Comparison of ENCODE assay signal across 1 cellular context in the genomic region with DNA sequence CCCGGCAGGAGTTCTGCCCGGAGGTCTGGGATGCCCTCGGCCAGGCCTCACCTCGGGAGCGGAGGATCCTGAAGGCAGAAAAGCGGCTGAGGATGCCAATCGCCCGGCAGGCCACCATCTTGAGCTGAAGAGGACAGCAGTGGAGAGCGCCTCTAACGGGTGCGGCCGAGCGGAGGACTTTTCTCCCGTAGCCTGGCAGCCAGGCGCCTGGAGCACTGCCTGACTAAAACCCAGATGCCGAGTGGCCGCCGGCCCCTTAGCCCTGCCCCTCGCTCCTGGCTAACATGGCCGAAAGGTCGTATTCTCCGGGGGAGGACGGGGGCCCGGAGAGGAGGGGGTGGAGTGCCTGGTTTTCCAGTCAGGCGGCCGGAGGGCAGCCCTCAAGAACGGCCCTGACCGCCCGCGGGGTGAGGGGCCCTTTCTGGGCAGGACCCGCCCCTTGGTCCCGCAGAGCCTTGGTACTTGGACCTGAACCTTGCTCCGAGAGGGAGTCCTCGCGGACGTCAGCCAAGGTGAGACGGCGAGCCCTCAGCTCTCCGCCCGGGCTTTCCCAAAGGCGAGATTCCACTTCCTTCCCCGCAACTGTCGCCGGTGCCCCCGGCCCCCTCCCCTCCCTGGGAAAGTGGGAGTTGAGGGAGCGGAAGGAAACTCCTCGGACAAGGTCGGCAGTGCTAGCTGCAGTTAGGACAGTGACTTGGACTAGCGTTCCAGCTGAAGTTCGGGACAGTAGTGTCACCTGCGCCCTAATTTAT.
TF ChIP-seq lines count a peak whose summit lies in the region.

HADHA (minus strand) TSS at position 154 of the 752 bp plus-strand sequence; CDS start at position 118, 36 bp downstream.
HADHB (plus strand) TSS at position 461 of the 752 bp plus-strand sequence. CDS start 9,316 bp downstream, outside the sequence.

TF ChIP-seq in SK-N-SH, 30 proteins besides CTCF, POLR2A, EP300 and RAD21 (continued from another document):
- 0 out of 2 replicates have a peak, but pooled peaks have one; percentile 22 for TF ChIP-seq TCF12 (IDR thresholded peaks at IDR 0.05)
- no peak for TF ChIP-seq MEF2A (IDR thresholded peaks at IDR 0.05; ENCODE audit: borderline replicate concordance, low read depth)
- TF ChIP-seq, protein P1, sequence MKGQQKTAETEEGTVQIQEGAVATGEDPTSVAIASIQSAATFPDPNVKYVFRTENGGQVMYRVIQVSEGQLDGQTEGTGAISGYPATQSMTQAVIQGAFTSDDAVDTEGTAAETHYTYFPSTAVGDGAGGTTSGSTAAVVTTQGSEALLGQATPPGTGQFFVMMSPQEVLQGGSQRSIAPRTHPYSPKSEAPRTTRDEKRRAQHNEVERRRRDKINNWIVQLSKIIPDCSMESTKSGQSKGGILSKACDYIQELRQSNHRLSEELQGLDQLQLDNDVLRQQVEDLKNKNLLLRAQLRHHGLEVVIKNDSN (IDR thresholded peaks at IDR 0.05; ENCODE audit: borderline replicate concordance, low read depth) = no peak
- no peak for TF ChIP-seq IRF3 (IDR thresholded peaks at IDR 0.05; ENCODE audit: low read depth, low read length)
- TF ChIP-seq ZBTB33 (IDR thresholded peaks at IDR 0.05; ENCODE audit: borderline replicate concordance, low read depth) = peak; percentile 66; the same call in 1 of the 2 replicates
- peak; percentile 65 for TF ChIP-seq MXI1 (IDR thresholded peaks at IDR 0.05; ENCODE audit: low read depth, low read length)
- TF ChIP-seq NFIC (IDR thresholded peaks at IDR 0.05; ENCODE audit: borderline replicate concordance) = no peak
- no peak for TF ChIP-seq RXRA (IDR thresholded peaks at IDR 0.05; ENCODE audit: borderline replicate concordance, low read depth)
- TF ChIP-seq TAF1 (IDR thresholded peaks at IDR 0.05; ENCODE audit: borderline replicate concordance, low read depth, low read length) = peak; percentile 69; the same call in 1 of the 2 replicates
- TF ChIP-seq FOXM1 (IDR thresholded peaks at IDR 0.05; ENCODE audit: low read depth) = no peak
- TF ChIP-seq EZH2phosphoT487 (IDR thresholded peaks at IDR 0.05; ENCODE audit: borderline replicate concordance, low read depth) = no peak
- TF ChIP-seq, protein P2, sequence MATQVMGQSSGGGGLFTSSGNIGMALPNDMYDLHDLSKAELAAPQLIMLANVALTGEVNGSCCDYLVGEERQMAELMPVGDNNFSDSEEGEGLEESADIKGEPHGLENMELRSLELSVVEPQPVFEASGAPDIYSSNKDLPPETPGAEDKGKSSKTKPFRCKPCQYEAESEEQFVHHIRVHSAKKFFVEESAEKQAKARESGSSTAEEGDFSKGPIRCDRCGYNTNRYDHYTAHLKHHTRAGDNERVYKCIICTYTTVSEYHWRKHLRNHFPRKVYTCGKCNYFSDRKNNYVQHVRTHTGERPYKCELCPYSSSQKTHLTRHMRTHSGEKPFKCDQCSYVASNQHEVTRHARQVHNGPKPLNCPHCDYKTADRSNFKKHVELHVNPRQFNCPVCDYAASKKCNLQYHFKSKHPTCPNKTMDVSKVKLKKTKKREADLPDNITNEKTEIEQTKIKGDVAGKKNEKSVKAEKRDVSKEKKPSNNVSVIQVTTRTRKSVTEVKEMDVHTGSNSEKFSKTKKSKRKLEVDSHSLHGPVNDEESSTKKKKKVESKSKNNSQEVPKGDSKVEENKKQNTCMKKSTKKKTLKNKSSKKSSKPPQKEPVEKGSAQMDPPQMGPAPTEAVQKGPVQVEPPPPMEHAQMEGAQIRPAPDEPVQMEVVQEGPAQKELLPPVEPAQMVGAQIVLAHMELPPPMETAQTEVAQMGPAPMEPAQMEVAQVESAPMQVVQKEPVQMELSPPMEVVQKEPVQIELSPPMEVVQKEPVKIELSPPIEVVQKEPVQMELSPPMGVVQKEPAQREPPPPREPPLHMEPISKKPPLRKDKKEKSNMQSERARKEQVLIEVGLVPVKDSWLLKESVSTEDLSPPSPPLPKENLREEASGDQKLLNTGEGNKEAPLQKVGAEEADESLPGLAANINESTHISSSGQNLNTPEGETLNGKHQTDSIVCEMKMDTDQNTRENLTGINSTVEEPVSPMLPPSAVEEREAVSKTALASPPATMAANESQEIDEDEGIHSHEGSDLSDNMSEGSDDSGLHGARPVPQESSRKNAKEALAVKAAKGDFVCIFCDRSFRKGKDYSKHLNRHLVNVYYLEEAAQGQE (IDR thresholded peaks at IDR 0.05; ENCODE audit: low read depth, low read length) = peak; percentile 79
- peak; percentile 50; the same call in 1 of the 2 replicates for TF ChIP-seq ELF1 (IDR thresholded peaks at IDR 0.05)
- TF ChIP-seq RCOR1 (IDR thresholded peaks at IDR 0.05; ENCODE audit: low read length) = peak; percentile 27; the same call in 1 of the 2 replicates
- TF ChIP-seq JUND (IDR thresholded peaks at IDR 0.05) = no peak
- no peak for TF ChIP-seq SMC3 (IDR thresholded peaks at IDR 0.05; ENCODE audit: low read depth, low read length)
- TF ChIP-seq SIN3A (IDR thresholded peaks at IDR 0.05; ENCODE audit: borderline replicate concordance, low read depth, low read length) = peak; percentile 18; the same call in 1 of the 2 replicates
- TF ChIP-seq, protein P3, sequence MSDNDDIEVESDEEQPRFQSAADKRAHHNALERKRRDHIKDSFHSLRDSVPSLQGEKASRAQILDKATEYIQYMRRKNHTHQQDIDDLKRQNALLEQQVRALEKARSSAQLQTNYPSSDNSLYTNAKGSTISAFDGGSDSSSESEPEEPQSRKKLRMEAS (IDR thresholded peaks at IDR 0.05; ENCODE audit: low read depth) = no peak
